12 cellular contexts compared by ENCODE assay signal in the genomic region with DNA sequence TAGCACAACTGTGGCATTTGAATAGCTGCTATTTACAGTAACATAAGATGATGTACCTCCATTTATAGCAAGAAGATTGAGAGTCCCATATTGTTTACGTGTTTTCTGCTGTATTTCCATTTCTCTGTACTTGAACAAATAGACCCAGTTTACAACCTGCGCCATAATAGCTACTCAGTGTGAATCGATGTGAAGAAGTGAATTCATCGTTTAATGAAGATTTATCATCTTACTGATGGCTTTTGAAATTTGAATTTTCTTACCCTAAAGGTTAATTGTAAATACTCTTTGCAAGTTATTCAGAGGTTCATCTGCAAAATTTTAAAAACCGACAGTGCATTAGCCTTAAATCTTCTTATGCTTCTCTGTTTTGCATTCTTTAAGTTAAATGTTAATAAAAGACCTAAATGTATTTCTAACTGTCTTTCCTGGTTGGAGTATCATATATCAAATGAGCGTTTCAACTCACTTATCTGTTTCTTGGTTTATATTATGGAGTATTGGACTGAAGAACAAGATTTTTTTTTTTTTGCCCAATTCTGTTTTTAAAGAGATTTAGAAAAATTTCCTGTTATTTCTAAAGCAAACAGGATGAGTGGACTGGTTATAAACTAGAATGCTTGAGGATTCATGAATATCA. TPM values are rescaled to one million over a fixed set of nuclear protein-coding genes. Genes with fewer than 3 reads are reported as not detected.
DNase-seq lines count a peak whose midpoint lies in the region; ATAC-seq and TF ChIP-seq lines count a peak whose summit lies in the region.
"Had no signal": no experiment of that assay in that cellular context is flagged by ENCODE, and none has a peak within 500 bp of the region (broad histone marks: within the 10 kb centered on the region; RNA-seq: fewer than 3 reads in every experiment).

No MANE protein-coding gene starts in this region.

- no peak for ATAC-seq in naive thymus-derived CD4-positive, alpha-beta T cell
- no peak for ATAC-seq in GM21381 (IDR thresholded peaks at IDR 0.05; ENCODE audit: unreplicated experiment)
- ATAC-seq in HG03175 (IDR thresholded peaks at IDR 0.05; ENCODE audit: unreplicated experiment): no peak
- no peak for ATAC-seq in GM19324 (IDR thresholded peaks at IDR 0.05; ENCODE audit: low FRiP score, unreplicated experiment)
- ATAC-seq: lower lobe of right lung had no signal

- WGBS in adrenal gland, 4 donors: 65 to 71% (median 69%) methylated on average over 6 of the region's 6 CpGs

- no peak for TF ChIP-seq POLR2A in adrenal gland (IDR thresholded peaks at IDR 0.05)

- peaks cover 41 to 71% (median 60%) of the 10 kb centered on the region in 7 donors for H3K4me1 Mint-ChIP-seq in naive thymus-derived CD4-positive, alpha-beta T cell

- no peak overlapping the region for H3K27ac ChIP-seq in AG04450 (ENCODE audit: low read depth, low read length)
- no peak overlapping the region; the same call in 1 of the 2 replicates for H3K27ac ChIP-seq in HEK293 (ENCODE audit: extremely low read depth, low read depth, low read length)
- H3K27ac ChIP-seq in adrenal gland: peak overlapping the region in 3 of 5 donors; percentile 56 to 96 (median 95)
- H3K27ac ChIP-seq in naive thymus-derived CD4-positive, alpha-beta T cell (ENCODE audit: low read depth, low read length): peak overlapping the region; percentile 96

- POLR2A ChIA-PET in AG04450 (lab: Yijun Ruan, JAX) (no interaction called here), HEK293 (lab: Yijun Ruan, JAX) (interaction anchor here (1.6 kb wide), 1 partner anchor 185 kb away, joined by 7 read pairs; a partner anchor contains a TSS)
- POLR2A ChIA-PET in naive thymus-derived CD4-positive, alpha-beta T cell (lab: Charles Lee): interaction anchor here (1.0 to 1.3 kb wide), 3 partner anchors 48 to 387 kb away, joined by 3 read pairs; a partner anchor contains a TSS

- peaks cover 0 to 6% (median 0%) of the 10 kb centered on the region in 11 donors for H3K9me3 Mint-ChIP-seq in naive thymus-derived CD4-positive, alpha-beta T cell

- TF ChIP-seq CTCF in AG04450 (IDR thresholded peaks at IDR 0.05; ENCODE audit: low read depth, low read length): no peak
- TF ChIP-seq CTCF in HEK293 (tag by site-specific recombination; IDR thresholded peaks at IDR 0.05): no peak
- TF ChIP-seq CTCF in adrenal gland (IDR thresholded peaks at IDR 0.05): no peak

- peak overlapping the region; percentile 73 to 95 (median 90) for H3K4me3 Mint-ChIP-seq in naive thymus-derived CD4-positive, alpha-beta T cell

- no peaks in the 10 kb centered on the region for H3K9me3 ChIP-seq in AG04450 (ENCODE audit: control insufficient read depth, insufficient read depth, low read length)
- no peaks in the 10 kb centered on the region for H3K9me3 ChIP-seq in HEK293 (ENCODE audit: control insufficient read depth, insufficient read depth, low read depth, low read length)
- H3K9me3 ChIP-seq in adrenal gland (replicated peaks in 1 of 3): no peaks in the 10 kb centered on the region
- H3K9me3 ChIP-seq in naive thymus-derived CD4-positive, alpha-beta T cell (ENCODE audit: control insufficient read depth in 2 of 3, low read length in 3 of 3): no peaks in the 10 kb centered on the region
- H3K9me3 ChIP-seq: lower lobe of right lung, tibial nerve had no signal

- intact Hi-C loops in adrenal gland (cut with DNase I): loop anchor here in 1 of 2 donors (10.0 kb wide), 1 partner anchor 52 kb away; no protein-coding TSS in a partner anchor
- intact Hi-C loops in naive thymus-derived CD4-positive, alpha-beta T cell (cut with micrococcal nuclease): loop anchor here (5.0 to 10.0 kb wide), 6 partner anchors 34 to 931 kb away; a partner anchor contains a TSS

- DNase-seq in AG04450 (ENCODE audit: low read depth, low spot score) (no peak), adrenal gland (no peak), middle frontal gyrus (ENCODE audit: extremely low spot score, low spot score) (no peak)
- no peak for DNase-seq in naive thymus-derived CD4-positive, alpha-beta T cell
- DNase-seq: activated gamma-delta T cell, lower lobe of right lung, NCI-H2081 treated with DMSO at 0.1 percent for 48 hours had no signal

- no peaks in the 10 kb centered on the region for H3K27me3 ChIP-seq in AG04450 (ENCODE audit: control insufficient read depth, insufficient read depth, low read length)
- H3K27me3 ChIP-seq in adrenal gland: no peaks in the 10 kb centered on the region
- no peaks in the 10 kb centered on the region for H3K27me3 ChIP-seq in naive thymus-derived CD4-positive, alpha-beta T cell (ENCODE audit: control insufficient read depth in 2 of 2, insufficient read depth in 2 of 2, low read length in 2 of 2)
- H3K27me3 ChIP-seq: tibial nerve had no signal

- H3K36me3 ChIP-seq in HEK293 (ENCODE audit: control insufficient read depth in 2 of 2, insufficient read depth in 1 of 2, low read length in 2 of 2): peaks cover 0 to 4% of the 10 kb centered on the region in 2 experiments; a peak in 1 of 3 replicates
- H3K36me3 ChIP-seq in adrenal gland (replicated peaks in 1 of 2): no peaks in the 10 kb centered on the region
- no peaks in the 10 kb centered on the region for H3K36me3 ChIP-seq in naive thymus-derived CD4-positive, alpha-beta T cell (ENCODE audit: control insufficient read depth in 2 of 3, insufficient read depth in 3 of 3, low read length in 3 of 3)
- H3K36me3 ChIP-seq: tibial nerve had no signal

- H3K4me1 ChIP-seq in HEK293 (ENCODE audit: control insufficient read depth, insufficient read depth, low read length) (peaks cover 35% of the 10 kb centered on the region), adrenal gland (replicated peaks in 1 of 2) (peaks cover 46 to 57% of the 10 kb centered on the region in 2 donors)
- peaks cover 36 to 44% of the 10 kb centered on the region in 2 donors for H3K4me1 ChIP-seq in naive thymus-derived CD4-positive, alpha-beta T cell (ENCODE audit: control insufficient read depth in 2 of 2, insufficient read depth in 2 of 2, low read length in 2 of 2)

- peaks cover 0 to 9% (median 0%) of the 10 kb centered on the region in 5 donors for H3K36me3 Mint-ChIP-seq in naive thymus-derived CD4-positive, alpha-beta T cell

- peaks cover 0 to 3% (median 0%) of the 10 kb centered on the region in 5 donors for H3K27me3 Mint-ChIP-seq in naive thymus-derived CD4-positive, alpha-beta T cell

- peak overlapping the region in 8 of 9 donors; percentile 77 to 95 (median 89) for H3K27ac Mint-ChIP-seq in naive thymus-derived CD4-positive, alpha-beta T cell

- H3K4me3 ChIP-seq in AG04450 (ENCODE audit: low read depth, low read length): peak overlapping the region; percentile 80; the same call in 1 of the 2 replicates
- H3K4me3 ChIP-seq in HEK293 (ENCODE audit: low read depth, low read length): no peak overlapping the region
- peak overlapping the region in 1 of 4 donors; percentile 92 for H3K4me3 ChIP-seq in adrenal gland
- no peak overlapping the region for H3K4me3 ChIP-seq in naive thymus-derived CD4-positive, alpha-beta T cell (ENCODE audit: low read length)

- CTCF ChIA-PET in AG04450 (lab: Charles Lee) (no interaction called here), HEK293 (lab: Yijun Ruan, JAX) (interaction anchor here (1.1 to 1.4 kb wide), 2 partner anchors 18 to 69 kb away, joined by 3 read pairs; no protein-coding TSS in a partner anchor)
- CTCF ChIA-PET in naive thymus-derived CD4-positive, alpha-beta T cell (lab: Charles Lee): interaction anchor here (1.2 to 1.7 kb wide), 2 partner anchors 17 to 116 kb away, joined by 4 to 5 read pairs; no protein-coding TSS in a partner anchor

TF ChIP-seq in HEK293, 187 proteins besides CTCF, POLR2A, EP300 and RAD21 (continues in another document):
- TF ChIP-seq ZXDB (tag by site-specific recombination; IDR thresholded peaks at IDR 0.05): peak; percentile 26; the same call in 1 of the 2 replicates
- peak; percentile 89 for TF ChIP-seq ZNF24 (tag by site-specific recombination; IDR thresholded peaks at IDR 0.05)
- no peak for TF ChIP-seq ZNF830 (tag by site-specific recombination; IDR thresholded peaks at IDR 0.05; ENCODE audit: low read depth)
- TF ChIP-seq ZNF629 (tag by site-specific recombination; IDR thresholded peaks at IDR 0.05): 0 out of 2 replicates have a peak, but pooled peaks have one; percentile 6
- TF ChIP-seq, protein P1, sequence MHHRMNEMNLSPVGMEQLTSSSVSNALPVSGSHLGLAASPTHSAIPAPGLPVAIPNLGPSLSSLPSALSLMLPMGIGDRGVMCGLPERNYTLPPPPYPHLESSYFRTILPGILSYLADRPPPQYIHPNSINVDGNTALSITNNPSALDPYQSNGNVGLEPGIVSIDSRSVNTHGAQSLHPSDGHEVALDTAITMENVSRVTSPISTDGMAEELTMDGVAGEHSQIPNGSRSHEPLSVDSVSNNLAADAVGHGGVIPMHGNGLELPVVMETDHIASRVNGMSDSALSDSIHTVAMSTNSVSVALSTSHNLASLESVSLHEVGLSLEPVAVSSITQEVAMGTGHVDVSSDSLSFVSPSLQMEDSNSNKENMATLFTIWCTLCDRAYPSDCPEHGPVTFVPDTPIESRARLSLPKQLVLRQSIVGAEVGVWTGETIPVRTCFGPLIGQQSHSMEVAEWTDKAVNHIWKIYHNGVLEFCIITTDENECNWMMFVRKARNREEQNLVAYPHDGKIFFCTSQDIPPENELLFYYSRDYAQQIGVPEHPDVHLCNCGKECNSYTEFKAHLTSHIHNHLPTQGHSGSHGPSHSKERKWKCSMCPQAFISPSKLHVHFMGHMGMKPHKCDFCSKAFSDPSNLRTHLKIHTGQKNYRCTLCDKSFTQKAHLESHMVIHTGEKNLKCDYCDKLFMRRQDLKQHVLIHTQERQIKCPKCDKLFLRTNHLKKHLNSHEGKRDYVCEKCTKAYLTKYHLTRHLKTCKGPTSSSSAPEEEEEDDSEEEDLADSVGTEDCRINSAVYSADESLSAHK (tag by site-specific recombination; IDR thresholded peaks at IDR 0.05): peak; percentile 92

RNA-seq across cellular contexts. Expression of a gene that starts 2.2 kb away (rescaled TPM):
- 11.6 and 16.7 TPM in 2 replicates for polyA plus RNA-seq in AG04450 (2011; rRNA removed)
- 7.8 and 10.5 TPM in 2 replicates for polyA minus RNA-seq in AG04450 (2011; rRNA and poly(A)+ RNA removed)
- total RNA-seq in adrenal gland: 10 to 100 TPM; 25.2 to 48.4 (median 29.6) TPM
- polyA plus RNA-seq in adrenal gland: 10 to 100 TPM; 15.1 to 45.4 (median 20.7) TPM
- 10 to 100 TPM; 16.7 to 25.9 (median 22.0) TPM for total RNA-seq in naive thymus-derived CD4-positive, alpha-beta T cell
- 1 to 10 TPM; 8.8 to 9.8 TPM for polyA plus RNA-seq in naive thymus-derived CD4-positive, alpha-beta T cell

RNA-seq across cellular contexts. Expression of a gene that starts 12.2 kb away (rescaled TPM):
- polyA plus RNA-seq in AG04450 (2011; rRNA removed) (0.25 and 0.42 TPM in 2 replicates), adrenal gland (under 1 TPM in 2 of 3 donors, not detected in 1; 0.59 to 0.71 TPM)
- 0.39 and 0.46 TPM in 2 replicates for polyA minus RNA-seq in AG04450 (2011; rRNA and poly(A)+ RNA removed)
- total RNA-seq in adrenal gland: 1 to 10 TPM in 3 of 8 donors, under 1 TPM in 1, not detected in 4; 0.61 to 4.0 (median 1.2) TPM
- total RNA-seq in naive thymus-derived CD4-positive, alpha-beta T cell: 1 to 10 TPM in 1 of 5 experiments, under 1 TPM in 3, not detected in 1; 0.40 to 1.3 (median 0.69) TPM
- polyA plus RNA-seq in naive thymus-derived CD4-positive, alpha-beta T cell: 1 to 10 TPM in 1 of 2 donors, under 1 TPM in 1; 0.61 to 1.0 TPM

Comparison
In these comparisons a context has a peak if more than half of its experiments do, and no peak if none do; other contexts are left out.
1. H3K27ac ChIP-seq: peak in adrenal gland (3 of 5) and naive thymus-derived CD4-positive, alpha-beta T cell (single experiment); none in AG04450 (single experiment) and HEK293 (single experiment).